Comparison of ENCODE assay signal across 8 cellular contexts in the genomic region with DNA sequence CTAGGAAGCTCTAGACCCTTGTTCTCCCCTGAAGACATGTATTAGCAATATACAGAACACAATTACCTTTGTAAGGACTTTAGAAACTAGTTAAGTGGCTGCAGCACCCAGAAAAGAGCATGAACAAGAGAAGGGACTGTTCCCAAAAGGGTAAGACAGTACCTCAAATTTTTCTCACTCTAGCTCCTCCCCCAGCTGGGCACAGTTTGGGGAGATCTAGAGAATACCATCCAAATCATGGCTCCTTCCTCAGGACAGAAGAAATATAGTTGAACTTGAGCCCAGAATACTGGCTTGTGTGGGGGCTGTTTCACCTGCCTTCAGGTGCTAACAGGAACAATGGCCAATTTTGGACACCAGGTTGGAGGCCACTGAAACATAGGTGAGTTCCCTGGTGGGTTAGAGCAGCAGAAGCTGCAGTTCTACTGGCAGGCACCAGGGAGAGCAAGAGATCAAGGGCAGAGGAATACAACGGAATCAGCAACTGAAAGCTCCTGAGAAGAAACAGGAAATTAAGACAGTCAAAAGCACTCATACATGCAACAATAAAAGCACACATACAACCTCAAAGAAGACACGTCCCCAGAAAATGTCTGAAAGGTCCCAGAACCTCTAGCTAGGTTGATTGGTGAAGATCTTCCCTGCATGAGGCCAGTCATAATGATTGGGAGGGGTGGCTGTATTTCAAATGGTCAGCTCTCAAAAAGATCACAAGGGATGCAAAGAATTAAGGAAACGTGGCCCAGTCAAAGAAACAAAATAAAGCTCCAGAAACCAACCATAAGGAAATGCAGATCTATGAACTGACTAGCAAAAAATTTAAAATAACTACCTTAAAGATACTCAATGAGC.
A peak's percentile ranks its signal among the peaks of the same experiment; 100 is the strongest.
DNase-seq lines count a peak whose midpoint lies in the region; ATAC-seq and TF ChIP-seq lines count a peak whose summit lies in the region.

No MANE protein-coding gene starts in this region.

- intact Hi-C loops in tibial artery (cut with DNase I; ENCODE audit: low total_unique reads): no loop called here

- peak; percentile 92 to 95 for DNase-seq in AML-193 (lab: John Stamatoyannopoulos, UW)
- DNase-seq in NCI-H82 (lab: John Stamatoyannopoulos, UW): peak; percentile 48
- peak; percentile 67 for DNase-seq in activated CD4-positive, alpha-beta memory T cell treated with anti-CD3 and anti-CD28 coated beads, Interleukin-2, amount 10 ng/mL, durations not matched to agents 7 days and 5 days
- peak; percentile 82 for DNase-seq in endodermal cell
- peak; percentile 61 for DNase-seq in natural killer cell treated with Interleukin-12 subunit alpha and Interleukin-12 subunit beta and Interleukin-15 and Interleukin-18, amount 100 ng/mL, for 72 hours (ENCODE audit: low spot score)
- DNase-seq in tibial artery: no peak

- no peak overlapping the region for H3K4me3 ChIP-seq in endodermal cell (ENCODE audit: low read length)
- no peak overlapping the region for H3K4me3 ChIP-seq in tibial artery

- WGBS in endodermal cell (ENCODE audit: insufficient coverage in 1 of 2, insufficient read length in 1 of 2), 2 experiments: 35 to 40% methylated on average over 1 to 3 of the region's 3 CpGs

- H3K36me3 Mint-ChIP-seq in activated CD4-positive, alpha-beta memory T cell treated with anti-CD3 and anti-CD28 coated beads, Interleukin-2, amount 10 ng/mL, durations not matched to agents 7 days and 5 days (ENCODE audit: low read depth): no peaks in the 10 kb centered on the region
- no peaks in the 10 kb centered on the region for H3K36me3 Mint-ChIP-seq in endodermal cell (ENCODE audit: low read depth)
- no peaks in the 10 kb centered on the region for H3K36me3 Mint-ChIP-seq in natural killer cell treated with Interleukin-12 subunit alpha and Interleukin-12 subunit beta and Interleukin-15 and Interleukin-18, amount 100 ng/mL, for 72 hours

- H3K9me3 Mint-ChIP-seq in activated CD4-positive, alpha-beta memory T cell treated with anti-CD3 and anti-CD28 coated beads, Interleukin-2, amount 10 ng/mL, durations not matched to agents 7 days and 5 days: no peaks in the 10 kb centered on the region
- H3K9me3 Mint-ChIP-seq in endodermal cell: peaks cover 2% of the 10 kb centered on the region
- no peaks in the 10 kb centered on the region for H3K9me3 Mint-ChIP-seq in natural killer cell treated with Interleukin-12 subunit alpha and Interleukin-12 subunit beta and Interleukin-15 and Interleukin-18, amount 100 ng/mL, for 72 hours

- H3K27ac Mint-ChIP-seq in activated CD4-positive, alpha-beta memory T cell treated with anti-CD3 and anti-CD28 coated beads, Interleukin-2, amount 10 ng/mL, durations not matched to agents 7 days and 5 days: no peak overlapping the region
- H3K27ac Mint-ChIP-seq in endodermal cell: no peak overlapping the region
- peak overlapping the region in 1 of 2 donors; percentile 28 for H3K27ac Mint-ChIP-seq in natural killer cell treated with Interleukin-12 subunit alpha and Interleukin-12 subunit beta and Interleukin-15 and Interleukin-18, amount 100 ng/mL, for 72 hours

- H3K4me3 Mint-ChIP-seq in activated CD4-positive, alpha-beta memory T cell treated with anti-CD3 and anti-CD28 coated beads, Interleukin-2, amount 10 ng/mL, durations not matched to agents 7 days and 5 days: no peak overlapping the region
- no peak overlapping the region for H3K4me3 Mint-ChIP-seq in endodermal cell
- H3K4me3 Mint-ChIP-seq in natural killer cell treated with Interleukin-12 subunit alpha and Interleukin-12 subunit beta and Interleukin-15 and Interleukin-18, amount 100 ng/mL, for 72 hours: no peak overlapping the region

- H3K27me3 Mint-ChIP-seq in activated CD4-positive, alpha-beta memory T cell treated with anti-CD3 and anti-CD28 coated beads, Interleukin-2, amount 10 ng/mL, durations not matched to agents 7 days and 5 days: peaks cover 18% of the 10 kb centered on the region
- H3K27me3 Mint-ChIP-seq in endodermal cell (ENCODE audit: insufficient read depth): no peaks in the 10 kb centered on the region
- H3K27me3 Mint-ChIP-seq in natural killer cell treated with Interleukin-12 subunit alpha and Interleukin-12 subunit beta and Interleukin-15 and Interleukin-18, amount 100 ng/mL, for 72 hours: peaks cover 15 to 21% of the 10 kb centered on the region in 2 donors

- H3K4me1 ChIP-seq in endodermal cell (ENCODE audit: control insufficient read depth, insufficient read depth, low read length): no peaks in the 10 kb centered on the region
- no peaks in the 10 kb centered on the region for H3K4me1 ChIP-seq in tibial artery

- H3K27me3 ChIP-seq in endodermal cell (ENCODE audit: control insufficient read depth, insufficient read depth, low read length, poor library complexity, severe bottlenecking) (no peaks in the 10 kb centered on the region), tibial artery (no peaks in the 10 kb centered on the region)

- H3K9ac ChIP-seq in endodermal cell (ENCODE audit: extremely low read depth, low read length, poor library complexity, severe bottlenecking): no peak overlapping the region

- H3K36me3 ChIP-seq in endodermal cell (ENCODE audit: control insufficient read depth, insufficient read depth, low read length) (no peaks in the 10 kb centered on the region), tibial artery (no peaks in the 10 kb centered on the region)

- H3K4me1 Mint-ChIP-seq in activated CD4-positive, alpha-beta memory T cell treated with anti-CD3 and anti-CD28 coated beads, Interleukin-2, amount 10 ng/mL, durations not matched to agents 7 days and 5 days: peaks cover 11% of the 10 kb centered on the region
- no peaks in the 10 kb centered on the region for H3K4me1 Mint-ChIP-seq in endodermal cell
- peaks cover 5 to 6% of the 10 kb centered on the region in 2 donors for H3K4me1 Mint-ChIP-seq in natural killer cell treated with Interleukin-12 subunit alpha and Interleukin-12 subunit beta and Interleukin-15 and Interleukin-18, amount 100 ng/mL, for 72 hours (ENCODE audit: low read depth in 2 of 2)

- CTCF ChIA-PET in activated CD4-positive, alpha-beta memory T cell treated with anti-CD3 and anti-CD28 coated beads, Interleukin-2, amount 10 ng/mL, durations not matched to agents 7 days and 5 days (lab: Charles Lee): interaction anchor here (0.5 to 2.2 kb wide), 38 partner anchors 14 to 780 kb away, joined by 3 to 18 read pairs (median 4); partner anchors contain the start of genes PDE12 and SLMAP

- ATAC-seq in GM18508 (IDR thresholded peaks at IDR 0.05; ENCODE audit: insufficient read depth, unreplicated experiment): peak; percentile 75
- peak; percentile 88 for ATAC-seq in HG02943 (IDR thresholded peaks at IDR 0.05; ENCODE audit: low read depth, unreplicated experiment)
- peak; percentile 82 to 86 for ATAC-seq in natural killer cell treated with Interleukin-12 subunit alpha and Interleukin-12 subunit beta and Interleukin-15 and Interleukin-18, amount 100 ng/mL, for 72 hours

- no peaks in the 10 kb centered on the region for H3K9me3 ChIP-seq in endodermal cell (ENCODE audit: control insufficient read depth, low read length)
- H3K9me3 ChIP-seq in tibial artery: no peaks in the 10 kb centered on the region

- peak; percentile 90 for TF ChIP-seq CTCF in endodermal cell (conservative IDR thresholded peaks at IDR 0.05)
- peak; percentile 48 to 62 for TF ChIP-seq CTCF in tibial artery (IDR thresholded peaks at IDR 0.05)

- H3K27ac ChIP-seq in endodermal cell (ENCODE audit: low read depth, low read length) (no peak overlapping the region), tibial artery (no peak overlapping the region)

- POLR2A ChIA-PET in activated CD4-positive, alpha-beta memory T cell treated with anti-CD3 and anti-CD28 coated beads, Interleukin-2, amount 10 ng/mL, durations not matched to agents 7 days and 5 days (lab: Charles Lee): interaction anchor here (1.0 to 1.4 kb wide), 4 partner anchors 158 to 296 kb away, joined by 3 to 9 read pairs (median 6); partner anchors contain the start of genes APPL1, DENND6A and PDE12

Comparison
In these comparisons a context has a peak if more than half of its experiments do, and no peak if none do; other contexts are left out.
1. DNase-seq: peak in AML-193 (2 of 2), NCI-H82 (single experiment), activated CD4-positive, alpha-beta memory T cell treated with anti-CD3 and anti-CD28 coated beads, Interleukin-2, amount 10 ng/mL, durations not matched to agents 7 days and 5 days (single experiment), endodermal cell (single experiment) and natural killer cell treated with Interleukin-12 subunit alpha and Interleukin-12 subunit beta and Interleukin-15 and Interleukin-18, amount 100 ng/mL, for 72 hours (single experiment); none in tibial artery (0 of 2).
2. Peak in every context shown above with its lines, with median percentiles within 50 percentile points of each other: ATAC-seq.